Comparison of ENCODE assay signal across 23 cellular contexts in the genomic region with DNA sequence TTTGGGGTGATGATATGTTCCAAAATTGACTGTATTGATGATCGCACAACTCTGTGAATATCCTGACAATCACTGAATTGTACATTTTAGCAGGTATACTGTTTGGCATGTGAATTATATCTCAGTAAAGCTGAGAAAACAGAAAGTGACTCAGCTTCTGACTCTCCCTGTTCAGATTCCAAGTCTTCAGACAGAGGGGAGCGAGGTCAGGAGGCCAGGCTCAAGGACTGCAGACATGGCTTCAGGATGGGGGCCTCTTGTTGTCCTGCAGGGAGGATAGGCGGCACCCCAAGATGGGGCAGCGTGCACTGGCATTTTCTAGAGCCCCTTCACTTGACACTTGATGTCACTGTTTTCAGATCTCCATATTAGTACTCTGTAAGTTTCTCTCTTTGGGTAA. TPM values are rescaled to one million over a fixed set of nuclear protein-coding genes. Genes with fewer than 3 reads are reported as not detected.
DNase-seq lines count a peak whose midpoint lies in the region; ATAC-seq, FAIRE-seq and TF ChIP-seq lines count a peak whose summit lies in the region.
"Had no signal": no experiment of that assay in that cellular context is flagged by ENCODE, and none has a peak within 500 bp of the region (broad histone marks: within the 10 kb centered on the region; RNA-seq: fewer than 3 reads in every experiment).

No MANE protein-coding gene starts in this region.

- no TSS peak for BruUV-seq in IMR-90 (replicated peaks; lab: Mats Ljungman, UMichigan)

- ATAC-seq in IMR-90 (ENCODE audit: low read depth) = peak; percentile 54; the same call in 1 of the 2 replicates
- ATAC-seq: GM12878, HCT116 had no signal

- H3K9ac ChIP-seq in GM23248 (no peak overlapping the region), IMR-90 (ENCODE audit: low read depth, low read length) (no peak overlapping the region), parathyroid adenoma (no peak overlapping the region)
- H3K9ac ChIP-seq: BLaER1 treated with 17β-estradiol and CSF1 and Interleukin-3, amounts not matched to agents 10 nM and 100 nM; KMS-11 had no signal

- H3K4me1 ChIP-seq in GM23248 (ENCODE audit: insufficient read depth) = no peaks in the 10 kb centered on the region
- H3K4me1 ChIP-seq in IMR-90 (ENCODE audit: control insufficient read depth, insufficient read depth, low read length) = no peaks in the 10 kb centered on the region
- H3K4me1 ChIP-seq in parathyroid adenoma = peaks cover 42% of the 10 kb centered on the region
- H3K4me1 ChIP-seq: BLaER1 treated with 17β-estradiol and CSF1 and Interleukin-3, amounts not matched to agents 10 nM and 100 nM; Caco-2 had no signal

- no peak for TF ChIP-seq POLR2A in IMR-90 (IDR thresholded peaks at IDR 0.05; ENCODE audit: low read depth, low read length)

- no peaks in the 10 kb centered on the region for H3K9me1 ChIP-seq in IMR-90 (ENCODE audit: insufficient read depth, low read length)

- H4K91ac ChIP-seq in IMR-90 (ENCODE audit: insufficient read depth, low read depth, low read length) = no peak overlapping the region

- DNase-seq in GM23248 = peak; percentile 21
- DNase-seq in IMR-90 = peak; percentile 39
- DNase-seq in bronchial epithelial cell (ENCODE audit: low read depth) = peak; percentile 21
- DNase-seq in occipital lobe (lab: John Stamatoyannopoulos, UW) = no peak
- DNase-seq in central memory CD4-positive, alpha-beta T cell = no peak
- no peak for DNase-seq in NCI-H146 (lab: John Stamatoyannopoulos, UW)
- DNase-seq: Caco-2; CD4-positive, alpha-beta memory T cell; DMS 273 treated with DMSO at 0.1 percent for 48 hours; DMS79 treated with DMSO at 0.1 percent for 48 hours; GOT3; NCI-H1105; NCI-H2081; NCI-H446 treated with DMSO at 0.1 percent for 48 hours; NCI-H526 treated with DMSO at 0.1 percent for 48 hours; OCI-M1; SHP77 had no signal

- H3K9me3 ChIP-seq in GM23248 (ENCODE audit: low read depth) (no peaks in the 10 kb centered on the region), IMR-90 (ENCODE audit: control insufficient read depth, insufficient read depth, low read length) (no peaks in the 10 kb centered on the region), parathyroid adenoma (ENCODE audit: control insufficient read depth, low read length) (no peaks in the 10 kb centered on the region)
- H3K9me3 ChIP-seq: BLaER1 treated with 17β-estradiol and CSF1 and Interleukin-3, amounts not matched to agents 10 nM and 100 nM; Caco-2 had no signal

- no peak overlapping the region for H3K14ac ChIP-seq in IMR-90 (replicated peaks; ENCODE audit: low read depth, low read length)

- in situ Hi-C loops in GM23248 (cut with MboI) (no loop called here), IMR-90 (cut with MboI; ENCODE audit: low sequenced_read_pairs) (no loop called here)

- H3K4ac ChIP-seq in IMR-90 (ENCODE audit: low read depth, low read length) = no peak overlapping the region

- H2BK15ac ChIP-seq in IMR-90 (ENCODE audit: low read depth, low read length) = no peak overlapping the region

- H2AFZ ChIP-seq in GM23248 = no peak overlapping the region
- no peak overlapping the region for H2AFZ ChIP-seq in IMR-90 (replicated peaks; ENCODE audit: low read length, poor library complexity)
- no peak overlapping the region for H2AFZ ChIP-seq in parathyroid adenoma

- H3K79me2 ChIP-seq in GM23248 (ENCODE audit: insufficient read depth) (no peaks in the 10 kb centered on the region), parathyroid adenoma (no peaks in the 10 kb centered on the region)

- TF ChIP-seq RAD21 in IMR-90 (IDR thresholded peaks at IDR 0.05; ENCODE audit: low read length) = no peak

- no peak for FAIRE-seq in bronchial epithelial cell (lab: Jason Lieb, UNC)
- FAIRE-seq: GM12878, HTR-8/SVneo had no signal

- no peak overlapping the region for H3K4me3 ChIP-seq in GM23248
- H3K4me3 ChIP-seq in IMR-90 (ENCODE audit: insufficient read depth, low read depth, low read length) = no peak overlapping the region
- H3K4me3 ChIP-seq in bronchial epithelial cell (ENCODE audit: low read depth, low read length) = no peak overlapping the region
- no peak overlapping the region for H3K4me3 ChIP-seq in parathyroid adenoma (ENCODE audit: low read depth, low read length)
- H3K4me3 ChIP-seq: BLaER1 treated with 17β-estradiol and CSF1 and Interleukin-3, amounts not matched to agents 10 nM and 100 nM; GM12878 had no signal

- no peak overlapping the region for H2BK120ac ChIP-seq in IMR-90 (ENCODE audit: low read depth, low read length)

- no peak overlapping the region for H3K27ac ChIP-seq in GM23248
- no peak overlapping the region for H3K27ac ChIP-seq in IMR-90 (ENCODE audit: insufficient read depth, low read length)
- H3K27ac ChIP-seq in parathyroid adenoma = peak overlapping the region; percentile 71
- H3K27ac ChIP-seq: BLaER1 treated with 17β-estradiol and CSF1 and Interleukin-3, amounts not matched to agents 10 nM and 100 nM; KMS-11 had no signal

- H4K20me1 ChIP-seq in GM23248 (ENCODE audit: insufficient read depth) = no peaks in the 10 kb centered on the region
- H4K20me1 ChIP-seq in IMR-90 (ENCODE audit: insufficient read depth, low read length) = no peaks in the 10 kb centered on the region
- H4K20me1 ChIP-seq: BLaER1 treated with 17β-estradiol and CSF1 and Interleukin-3, amounts not matched to agents 10 nM and 100 nM had no signal

- H4K8ac ChIP-seq in IMR-90 (ENCODE audit: low read depth in 2 of 2, low read length in 2 of 2) = no peak overlapping the region

- dilution Hi-C loops in IMR-90 (cut with HindIII; ENCODE audit: low sequenced_read_pairs, unreplicated experiment) = no loop called here

- H3K36me3 ChIP-seq in GM23248 (ENCODE audit: low read depth) = peaks cover 4% of the 10 kb centered on the region; the same call in 1 of the 2 replicates
- H3K36me3 ChIP-seq in IMR-90 (ENCODE audit: control insufficient read depth, insufficient read depth, low read length) = peaks cover 15% of the 10 kb centered on the region
- H3K36me3 ChIP-seq in bronchial epithelial cell (ENCODE audit: control insufficient read depth, insufficient read depth, low read length) = no peaks in the 10 kb centered on the region
- H3K36me3 ChIP-seq in parathyroid adenoma (ENCODE audit: control insufficient read depth, insufficient read depth, low read length) = no peaks in the 10 kb centered on the region

- no peak overlapping the region for H2BK20ac ChIP-seq in IMR-90 (ENCODE audit: low read depth, low read length)

- no peak overlapping the region for H3K18ac ChIP-seq in IMR-90 (ENCODE audit: low read depth, low read length)

- CTCF ChIA-PET in IMR-90 (lab: Yijun Ruan, JAX) = interaction anchor here (0.8 kb wide), 1 partner anchor 99 kb away, joined by 3 read pairs; no protein-coding TSS in a partner anchor

- H3K4me2 ChIP-seq in GM23248 (ENCODE audit: unreplicated experiment) (no peak overlapping the region), IMR-90 (ENCODE audit: low read depth, low read length) (no peak overlapping the region), parathyroid adenoma (ENCODE audit: low read length) (no peak overlapping the region)
- H3K4me2 ChIP-seq: BLaER1 treated with 17β-estradiol and CSF1 and Interleukin-3, amounts not matched to agents 10 nM and 100 nM; KMS-11 had no signal

- no peaks in the 10 kb centered on the region for H3K9me2 ChIP-seq in GM23248 (ENCODE audit: insufficient read depth)

- no peak overlapping the region for H3K56ac ChIP-seq in IMR-90 (ENCODE audit: extremely low read depth, insufficient read depth, low read length)

- no peaks in the 10 kb centered on the region; a peak in 1 of 4 replicates for H3K79me1 ChIP-seq in IMR-90 (ENCODE audit: low read depth in 1 of 2, low read length in 2 of 2)

- POLR2A ChIA-PET in IMR-90 (lab: Charles Lee; ENCODE audit: unreplicated experiment) = no interaction called here

- H2AK5ac ChIP-seq in IMR-90 (ENCODE audit: low read depth, low read length) = no peak overlapping the region

- no peak overlapping the region for H2AK9ac ChIP-seq in IMR-90 (replicated peaks; ENCODE audit: low read depth, low read length, poor library complexity)

- H3F3A ChIP-seq in GM23248 (ENCODE audit: insufficient read depth) = no peaks in the 10 kb centered on the region

- TF ChIP-seq CTCF in IMR-90 (conservative IDR thresholded peaks at IDR 0.05; ENCODE audit: low read depth, low read length) (no peak), bronchial epithelial cell (IDR thresholded peaks at IDR 0.05; ENCODE audit: insufficient read depth, low read length, severe bottlenecking) (no peak), parathyroid adenoma (IDR thresholded peaks at IDR 0.05) (no peak)

- intact Hi-C loops in IMR-90 (cut with micrococcal nuclease) = no loop called here

- H2BK5ac ChIP-seq in IMR-90 (ENCODE audit: low read depth, low read length, poor library complexity, severe bottlenecking) = no peak overlapping the region

- no peak overlapping the region for H3K23ac ChIP-seq in IMR-90 (ENCODE audit: low read depth, low read length)

- no peaks in the 10 kb centered on the region for H3K27me3 ChIP-seq in GM23248 (replicated peaks; ENCODE audit: insufficient read depth)
- no peaks in the 10 kb centered on the region for H3K27me3 ChIP-seq in IMR-90 (ENCODE audit: control insufficient read depth, insufficient read depth, low read length)
- no peaks in the 10 kb centered on the region for H3K27me3 ChIP-seq in bronchial epithelial cell (ENCODE audit: control insufficient read depth, insufficient read depth, low read length)
- H3K27me3 ChIP-seq in parathyroid adenoma (ENCODE audit: control insufficient read depth, insufficient read depth, low read length) = no peaks in the 10 kb centered on the region
- H3K27me3 ChIP-seq: BLaER1 treated with 17β-estradiol and CSF1 and Interleukin-3, amounts not matched to agents 10 nM and 100 nM had no signal

- WGBS in GM23248 (ENCODE audit: low coverage in 1 of 2, low lambda C conversion rate in 2 of 2, missing lambda C conversion rate in 2 of 2), 2 experiments = 97 to 99% methylated on average over 4 of the region's 4 CpGs
- WGBS in IMR-90 (ENCODE audit: extremely low coverage in 2 of 2, insufficient read length in 1 of 2), 2 experiments = 100% methylated on average over 1 of the region's 4 CpGs; no CpG with 5 or more reads in 1 of the 2 experiments

- H4K5ac ChIP-seq in IMR-90 (ENCODE audit: low read depth, low read length) = no peak overlapping the region

RNA-seq across cellular contexts. Expression of a gene that starts 45.6 kb away (rescaled TPM):
- total RNA-seq in GM23248 (2014; rRNA removed; shearing (Covaris generic)) = 8.0 and 11.8 TPM in 2 replicates
- polyA plus RNA-seq in GM23248 (2016; fragmentation: Nextera tagmentation; extraction: Ambion mirVana) (14.1 and 15.6 TPM in 2 replicates), IMR-90 (2012; rRNA removed) (6.9 and 7.0 TPM in 2 replicates)
- total RNA-seq in IMR-90 (2012; rRNA removed) (8.4 and 10.6 TPM in 2 replicates), bronchial epithelial cell (12.5 and 15.0 TPM in 2 replicates), occipital lobe (20.1 TPM)
- polyA plus RNA-seq in IMR-90 (2012; cell fraction: cytosol; rRNA removed) = 2.2 and 6.1 TPM in 2 replicates
- polyA plus RNA-seq in IMR-90 (2012; cell fraction: nucleus; rRNA removed; ENCODE audit: low replicate concordance) = 1.4 and 4.3 TPM in 2 replicates

RNA-seq across cellular contexts. Expression of a gene that starts 45.7 kb away (rescaled TPM):
- 9.8 and 24.8 TPM in 2 replicates for total RNA-seq in GM23248 (2014; rRNA removed; shearing (Covaris generic))
- polyA plus RNA-seq in GM23248 (2016; fragmentation: Nextera tagmentation; extraction: Ambion mirVana) = 9.7 and 11.1 TPM in 2 replicates
- 4.2 and 5.4 TPM in 2 replicates for total RNA-seq in IMR-90 (2012; rRNA removed)
- polyA plus RNA-seq in IMR-90 (2012; rRNA removed) = 4.1 and 4.2 TPM in 2 replicates
- polyA plus RNA-seq in IMR-90 (2012; cell fraction: cytosol; rRNA removed) = 3.7 and 6.6 TPM in 2 replicates
- polyA plus RNA-seq in IMR-90 (2012; cell fraction: nucleus; rRNA removed; ENCODE audit: low replicate concordance) = 6.1 and 9.2 TPM in 2 replicates
- 1.3 and 3.1 TPM in 2 replicates for total RNA-seq in bronchial epithelial cell
- total RNA-seq in occipital lobe = 10.8 TPM

Comparison
In these comparisons a context has a peak if more than half of its experiments do, and no peak if none do; other contexts are left out.
1. DNase-seq: peak in GM23248 (single experiment), IMR-90 (single experiment) and bronchial epithelial cell (single experiment); none in occipital lobe (single experiment), central memory CD4-positive, alpha-beta T cell (single experiment) and NCI-H146 (single experiment).